Comparison of ENCODE assay signal across 10 cellular contexts in the genomic region with DNA sequence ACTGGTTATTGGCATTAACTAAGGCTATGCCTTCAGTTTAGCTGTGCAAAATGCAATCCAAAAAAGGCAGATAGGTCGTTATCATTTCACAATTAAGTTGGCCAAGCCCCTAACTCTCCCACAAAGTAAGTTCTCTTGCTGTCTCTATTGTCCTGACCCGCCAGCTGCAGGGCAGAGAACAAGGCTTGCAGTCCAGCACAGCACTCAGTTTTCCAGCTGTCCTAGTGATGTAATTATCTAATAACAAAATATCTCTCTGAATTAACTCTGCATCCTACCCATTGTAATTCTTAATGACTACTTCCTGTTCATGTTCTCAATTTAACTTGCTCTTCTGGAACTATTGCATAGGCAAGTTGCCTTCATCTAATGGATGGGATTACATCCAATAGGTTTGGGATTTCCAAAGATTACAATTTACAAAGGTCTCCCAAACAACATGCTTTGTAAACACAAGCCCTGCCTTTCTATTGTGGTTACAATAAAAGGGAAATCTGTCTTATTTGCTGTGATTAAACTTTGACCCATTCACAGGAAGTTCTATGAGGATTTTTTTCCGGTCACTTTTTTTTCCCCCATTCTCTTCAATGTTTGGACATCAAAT. TPM values are rescaled to one million over a fixed set of nuclear protein-coding genes. Genes with fewer than 3 reads are reported as not detected.
A peak's percentile ranks its signal among the peaks of the same experiment; 100 is the strongest.
DNase-seq lines count a peak whose midpoint lies in the region; ATAC-seq and TF ChIP-seq lines count a peak whose summit lies in the region.
"Had no signal": no experiment of that assay in that cellular context is flagged by ENCODE, and none has a peak within 500 bp of the region (broad histone marks: within the 10 kb centered on the region; RNA-seq: fewer than 3 reads in every experiment).

No MANE protein-coding gene starts in this region.

- H3K4me1 Mint-ChIP-seq in activated T-cell treated with anti-CD3 and anti-CD28 coated beads, Interleukin-2, amount 50 U/mL, for 72 hours (ENCODE audit: low read depth): peaks cover 74% of the 10 kb centered on the region
- H3K4me1 Mint-ChIP-seq in activated T-cell treated with anti-CD3 and anti-CD28 coated beads, Interleukin-2, amount 50 U/mL, for 24 hours (ENCODE audit: low read depth): peaks cover 69% of the 10 kb centered on the region

- no peak overlapping the region for H3K4me3 Mint-ChIP-seq in activated T-cell treated with anti-CD3 and anti-CD28 coated beads, Interleukin-2, amount 50 U/mL, for 72 hours
- H3K4me3 Mint-ChIP-seq in activated T-cell treated with anti-CD3 and anti-CD28 coated beads, Interleukin-2, amount 50 U/mL, for 24 hours: no peak overlapping the region
- H3K4me3 Mint-ChIP-seq: memory B cell had no signal

- no peaks in the 10 kb centered on the region for H3K9me3 Mint-ChIP-seq in activated T-cell treated with anti-CD3 and anti-CD28 coated beads, Interleukin-2, amount 50 U/mL, for 72 hours
- H3K9me3 Mint-ChIP-seq in activated T-cell treated with anti-CD3 and anti-CD28 coated beads, Interleukin-2, amount 50 U/mL, for 24 hours: no peaks in the 10 kb centered on the region
- H3K9me3 Mint-ChIP-seq: memory B cell had no signal

- no peaks in the 10 kb centered on the region for H3K27me3 Mint-ChIP-seq in activated T-cell treated with anti-CD3 and anti-CD28 coated beads, Interleukin-2, amount 50 U/mL, for 72 hours (ENCODE audit: low read depth)
- H3K27me3 Mint-ChIP-seq in activated T-cell treated with anti-CD3 and anti-CD28 coated beads, Interleukin-2, amount 50 U/mL, for 24 hours: no peaks in the 10 kb centered on the region
- H3K27me3 Mint-ChIP-seq: memory B cell had no signal

- H3K36me3 ChIP-seq in left lung (no peaks in the 10 kb centered on the region), uterus (no peaks in the 10 kb centered on the region)

- TF ChIP-seq POLR2A in uterus (IDR thresholded peaks at IDR 0.05): no peak

- DNase-seq in activated T-cell treated with anti-CD3 and anti-CD28 coated beads, Interleukin-2, amount 50 U/mL, for 72 hours: no peak
- no peak for DNase-seq in activated T-cell treated with anti-CD3 and anti-CD28 coated beads, Interleukin-2, amount 50 U/mL, for 24 hours
- DNase-seq in amygdala (lab: John Stamatoyannopoulos, UW): peak in 34 of 56 donors; percentile 3 to 80 (median 40)
- DNase-seq in left lung: no peak
- peak; percentile 30 to 43 for DNase-seq in uterus
- DNase-seq: NCI-H1694 treated with DMSO at 0.1 percent for 48 hours had no signal

- H3K4me3 ChIP-seq in left lung: no peak overlapping the region
- no peak overlapping the region for H3K4me3 ChIP-seq in uterus

- no peak for ATAC-seq in activated T-cell treated with anti-CD3 and anti-CD28 coated beads, Interleukin-2, amount 50 U/mL, for 72 hours (replicated peaks in 1 of 2)
- peak; percentile 64 for ATAC-seq in left lung
- no peak for ATAC-seq in GM19467 (IDR thresholded peaks at IDR 0.05; ENCODE audit: unreplicated experiment)
- no peak for ATAC-seq in HG02973 (IDR thresholded peaks at IDR 0.05; ENCODE audit: unreplicated experiment)
- ATAC-seq in GM19397 (IDR thresholded peaks at IDR 0.05; ENCODE audit: unreplicated experiment): no peak

- H3K27ac ChIP-seq in left lung (peak overlapping the region; percentile 3 to 9), uterus (no peak overlapping the region)

- H3K27ac Mint-ChIP-seq in activated T-cell treated with anti-CD3 and anti-CD28 coated beads, Interleukin-2, amount 50 U/mL, for 72 hours: peak overlapping the region; percentile 60
- H3K27ac Mint-ChIP-seq in activated T-cell treated with anti-CD3 and anti-CD28 coated beads, Interleukin-2, amount 50 U/mL, for 24 hours: no peak overlapping the region
- H3K27ac Mint-ChIP-seq: memory B cell had no signal

- TF ChIP-seq CTCF in left lung (IDR thresholded peaks at IDR 0.05) (no peak), uterus (IDR thresholded peaks at IDR 0.05) (no peak)

- intact Hi-C loops in left lung (cut with DNase I): no loop called here
- intact Hi-C loops in uterus (cut with DNase I; ENCODE audit: low total_unique reads): no loop called here

- H3K4me1 ChIP-seq in left lung: peaks cover 5 to 40% of the 10 kb centered on the region in 2 donors
- H3K4me1 ChIP-seq in uterus: no peaks in the 10 kb centered on the region

- H3K27me3 ChIP-seq in left lung (no peaks in the 10 kb centered on the region), uterus (peaks cover 0 to 3% of the 10 kb centered on the region in 2 donors)

- no peaks in the 10 kb centered on the region for H3K9me3 ChIP-seq in left lung
- no peaks in the 10 kb centered on the region for H3K9me3 ChIP-seq in uterus

- H3K36me3 Mint-ChIP-seq in activated T-cell treated with anti-CD3 and anti-CD28 coated beads, Interleukin-2, amount 50 U/mL, for 72 hours (ENCODE audit: insufficient read depth in 2 of 2): peaks cover 12 to 41% of the 10 kb centered on the region in 2 donors
- peaks cover 78% of the 10 kb centered on the region for H3K36me3 Mint-ChIP-seq in activated T-cell treated with anti-CD3 and anti-CD28 coated beads, Interleukin-2, amount 50 U/mL, for 24 hours (ENCODE audit: low read depth)
- H3K36me3 Mint-ChIP-seq: memory B cell had no signal

RNA-seq across cellular contexts. Expression of a gene that starts 55.2 kb away (rescaled TPM):
- 100 to 1,000 TPM; 213 to 256 TPM for total RNA-seq in activated T-cell treated with anti-CD3 and anti-CD28 coated beads, Interleukin-2, amount 50 U/mL, for 72 hours
- total RNA-seq in left lung (10 to 100 TPM; 20.3 to 24.0 TPM), uterus (100 to 1,000 TPM in 1 of 4 donors, 10 to 100 TPM in 2, 1 to 10 TPM in 1; 5.9 to 117 (median 15.2) TPM)

Comparison
In these comparisons a context has a peak if more than half of its experiments do, and no peak if none do; other contexts are left out.
1. DNase-seq: peak in amygdala (34 of 56) and uterus (2 of 2); none in activated T-cell treated with anti-CD3 and anti-CD28 coated beads, Interleukin-2, amount 50 U/mL, for 72 hours (0 of 2), activated T-cell treated with anti-CD3 and anti-CD28 coated beads, Interleukin-2, amount 50 U/mL, for 24 hours (single experiment) and left lung (0 of 2).
2. H3K27ac ChIP-seq: peak in left lung (2 of 2); none in uterus (0 of 2).